25 cellular contexts compared by ENCODE assay signal in the genomic region with DNA sequence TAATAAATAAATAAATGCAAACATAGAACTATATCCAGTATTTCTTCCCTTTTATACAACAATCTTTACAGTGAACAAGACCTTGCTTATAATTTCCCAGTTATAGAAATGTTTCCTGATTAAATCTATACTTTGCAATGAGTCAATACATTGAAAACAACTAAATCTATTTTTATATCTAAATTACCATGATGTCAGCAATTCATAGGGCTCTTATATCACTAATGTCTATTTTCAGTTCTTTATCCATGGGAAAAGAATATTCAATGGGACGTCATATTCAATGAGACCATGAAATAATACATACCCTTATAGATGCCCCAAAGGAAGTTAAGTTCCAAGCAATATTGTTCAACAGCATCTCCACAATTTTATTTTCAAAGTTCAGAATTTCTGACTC.
"Had no signal": no experiment of that assay in that cellular context is flagged by ENCODE, and none has a peak within 500 bp of the region (broad histone marks: within the 10 kb centered on the region; RNA-seq: fewer than 3 reads in every experiment).

No MANE protein-coding gene starts in this region.

- H3K4me1 ChIP-seq: colonic mucosa, esophagus squamous epithelium, gastrocnemius medialis, left lung, lower lobe of right lung had no signal

- DNase-seq: colonic mucosa; cortex of kidney; effector CD8-positive, alpha-beta T cell; effector memory CD8-positive, alpha-beta T cell; endodermal cell; erythroblast; esophagus squamous epithelium; foreskin fibroblast; foreskin melanocyte; gastrocnemius medialis; glutamatergic neuron; head of caudate nucleus; heart right ventricle; hippocampal formation; left cardiac atrium; left lung; lower lobe of right lung; mesenchymal stem cell; mucosa of descending colon; naive B cell had no signal

- H3K27me3 ChIP-seq: colonic mucosa, esophagus squamous epithelium, gastrocnemius medialis, heart right ventricle, left lung had no signal

- H3K4me3 ChIP-seq: colonic mucosa, esophagus squamous epithelium, gastrocnemius medialis, heart right ventricle, left lung, lower lobe of right lung, mucosa of descending colon had no signal

- H3K36me3 ChIP-seq: colonic mucosa, esophagus squamous epithelium, gastrocnemius medialis, heart right ventricle, left lung, lower lobe of right lung had no signal

- H3K27ac ChIP-seq: colonic mucosa, epithelial cell of prostate, esophagus squamous epithelium, gastrocnemius medialis, heart right ventricle, left lung, lower lobe of right lung had no signal

- ATAC-seq: effector memory CD8-positive, alpha-beta T cell; esophagus mucosa; gastrocnemius medialis; heart right ventricle; left cardiac atrium; left lung; lower lobe of right lung; mucosa of descending colon had no signal

- FAIRE-seq: endometrium, islet of Langerhans, keratinocyte had no signal

- H3K9me3 ChIP-seq: colonic mucosa, esophagus squamous epithelium, gastrocnemius medialis, heart right ventricle, left lung, lower lobe of right lung, mucosa of descending colon had no signal
